11 cellular contexts compared by ENCODE assay signal in genomic region chr17:64016248-64016784, GRCh38. TPM values are rescaled to one million over a fixed set of nuclear protein-coding genes. Genes with fewer than 3 reads are reported as not detected.
DNase-seq lines count a peak whose midpoint lies in the region; ATAC-seq, FAIRE-seq and TF ChIP-seq lines count a peak whose summit lies in the region.
"Had no signal": no experiment of that assay in that cellular context is flagged by ENCODE, and none has a peak within 500 bp of the region (broad histone marks: within the 10 kb centered on the region; RNA-seq: fewer than 3 reads in every experiment).

No MANE protein-coding gene starts in this region.

- TF ChIP-seq CTCF in CD4-positive, alpha-beta T cell (IDR thresholded peaks at IDR 0.05): no peak
- TF ChIP-seq CTCF in GM12878 (IDR thresholded peaks at IDR 0.05 in 2 of 3, conservative IDR thresholded peaks at IDR 0.05 in 1 of 3; ENCODE audit: control insufficient read depth in 2 of 3, extremely low read depth in 1 of 3, insufficient read depth in 1 of 3, low read depth in 3 of 3, low read length in 3 of 3): peak; percentile 32 to 46 (median 44); a peak in 5 of 6 replicates

- H3K79me2 ChIP-seq in GM12878 (ENCODE audit: control insufficient read depth, insufficient read depth, low read length): peaks cover 66% of the 10 kb centered on the region

- peak overlapping the region; percentile 12 for H3K9ac ChIP-seq in GM12878 (ENCODE audit: control insufficient read depth, insufficient read depth, low read length)

- H3K27me3 ChIP-seq in CD4-positive, alpha-beta T cell (ENCODE audit: control insufficient read depth, insufficient read depth, low read length): no peaks in the 10 kb centered on the region
- H3K27me3 ChIP-seq in GM12878 (replicated peaks in 1 of 2; ENCODE audit: control insufficient read depth in 2 of 2, insufficient read depth in 2 of 2, low read length in 1 of 2): no peaks in the 10 kb centered on the region
- H3K27me3 ChIP-seq: sigmoid colon had no signal

- no peaks in the 10 kb centered on the region for H4K20me1 ChIP-seq in GM12878 (ENCODE audit: control insufficient read depth, insufficient read depth)

- in situ Hi-C loops in GM12878 (cut with MboI): no loop called here

- intact Hi-C loops in CD4-positive, alpha-beta T cell (cut with DNase I, micrococcal nuclease): loop anchor here (1.0 to 2.0 kb wide), 2 partner anchors 9 to 18 kb away; partner anchors contain the start of gene PRR29 (in 1 of the 2)
- intact Hi-C loops in GM12878 (cut with micrococcal nuclease; ENCODE audit: unreplicated experiment): loop anchor here (2.0 to 5.0 kb wide), 2 partner anchors 64 to 98 kb away; partner anchors contain the start of gene GH1

- no peak for FAIRE-seq in GM12878 (lab: Jason Lieb, UNC)

- no peak for ATAC-seq in CD4-positive, alpha-beta T cell (ENCODE audit: poor library complexity)
- ATAC-seq in GM12878 (peak; percentile 50), naive B cell (ENCODE audit: low read depth in 2 of 2) (no peak), HG03097 (IDR thresholded peaks at IDR 0.05; ENCODE audit: low FRiP score, unreplicated experiment) (no peak)

- peaks cover 11% of the 10 kb centered on the region for H3K4me1 ChIP-seq in GM12878 (ENCODE audit: control insufficient read depth, insufficient read depth, low read length)
- H3K4me1 ChIP-seq: sigmoid colon had no signal

- peak overlapping the region; percentile 100 for H3K27ac Mint-ChIP-seq in CD4-positive, alpha-beta T cell
- H3K27ac Mint-ChIP-seq in naive B cell: peak overlapping the region; percentile 65 to 99 (median 92)
- H3K27ac Mint-ChIP-seq: type B pancreatic cell had no signal

- POLR2A ChIA-PET in CD4-positive, alpha-beta T cell (lab: Charles Lee): interaction anchor here (0.8 to 8.0 kb wide), 12 partner anchors 9 to 320 kb away, joined by 3 to 156 read pairs (median 8); partner anchors contain the start of genes LIMD2 and PRR29
- POLR2A ChIA-PET in GM12878 (lab: Charles Lee): interaction anchor here (0.5 to 2.1 kb wide), 9 partner anchors 9 to 173 kb away, joined by 3 to 18 read pairs (median 3); partner anchors contain the start of genes CD79B and ERN1

- H3K9me3 ChIP-seq in CD4-positive, alpha-beta T cell (ENCODE audit: control insufficient read depth, low read length): no peaks in the 10 kb centered on the region
- H3K9me3 ChIP-seq in KOPT-K1 (ENCODE audit: insufficient read depth, low read length, poor library complexity, severe bottlenecking) (no peaks in the 10 kb centered on the region), GM12878 (replicated peaks; ENCODE audit: control insufficient read depth, insufficient read depth, low read length) (no peaks in the 10 kb centered on the region)
- H3K9me3 ChIP-seq: sigmoid colon had no signal

- CTCF ChIA-PET in CD4-positive, alpha-beta T cell (lab: Charles Lee): interaction anchor here (0.8 to 3.5 kb wide), 14 partner anchors 10 to 130 kb away, joined by 3 to 93 read pairs (median 6); partner anchors contain the start of genes ERN1, GH1 and PRR29
- CTCF ChIA-PET in GM12878 (lab: Yijun Ruan, JAX): interaction anchor here (0.6 to 3.3 kb wide), 28 partner anchors 11 to 126 kb away, joined by 3 to 73 read pairs (median 5); partner anchors contain the start of genes CD79B, CSHL1, ERN1 and GH1

- peak overlapping the region; percentile 35 for H3K4me2 ChIP-seq in GM12878 (ENCODE audit: control insufficient read depth, insufficient read depth)

- no peak for DNase-seq in CD4-positive, alpha-beta T cell
- no peak for DNase-seq in GM12878 (ENCODE audit: low read depth, low spot score)
- DNase-seq in naive B cell: no peak
- no peak for DNase-seq in amniotic stem cell (lab: John Stamatoyannopoulos, UW)
- no peak for DNase-seq in iPS-NIHi11 (ENCODE audit: low spot score)
- DNase-seq in activated gamma-delta T cell (lab: John Stamatoyannopoulos, UW): no peak
- DNase-seq: NCI-H1694 treated with DMSO at 0.1 percent for 48 hours, sigmoid colon had no signal

- H3K9me3 Mint-ChIP-seq in CD4-positive, alpha-beta T cell: no peaks in the 10 kb centered on the region
- peaks cover 0 to 2% (median 0%) of the 10 kb centered on the region in 7 donors for H3K9me3 Mint-ChIP-seq in naive B cell
- H3K9me3 Mint-ChIP-seq: type B pancreatic cell had no signal

- peaks cover 62% of the 10 kb centered on the region for H3K36me3 Mint-ChIP-seq in CD4-positive, alpha-beta T cell (ENCODE audit: low read depth)
- peaks cover 0 to 5% of the 10 kb centered on the region in 2 donors for H3K36me3 Mint-ChIP-seq in naive B cell
- H3K36me3 Mint-ChIP-seq: type B pancreatic cell had no signal

- RAD21 ChIA-PET in GM12878 (lab: Charles Lee; ENCODE audit: unreplicated experiment): interaction anchor here (0.8 to 7.4 kb wide), 18 partner anchors 10 to 266 kb away, joined by 3 to 105 read pairs (median 4); partner anchors contain the start of genes CCDC47, CD79B, CSHL1 and GH1

- BruUV-seq in GM12878 (replicated peaks; lab: Mats Ljungman, UMichigan): TSS peak; percentile 17

- peak overlapping the region; percentile 60 for H3K4me3 ChIP-seq in GM12878
- H3K4me3 ChIP-seq: sigmoid colon had no signal

- no peaks in the 10 kb centered on the region for H3K27me3 Mint-ChIP-seq in CD4-positive, alpha-beta T cell
- no peaks in the 10 kb centered on the region for H3K27me3 Mint-ChIP-seq in naive B cell

- H3K4me3 Mint-ChIP-seq in CD4-positive, alpha-beta T cell: peak overlapping the region; percentile 87
- peak overlapping the region; percentile 80 to 98 (median 88) for H3K4me3 Mint-ChIP-seq in naive B cell
- H3K4me3 Mint-ChIP-seq: type B pancreatic cell had no signal

- TF ChIP-seq RAD21 in GM12878 (IDR thresholded peaks at IDR 0.05; ENCODE audit: insufficient read depth, low read depth, low read length): no peak

- peaks cover 28% of the 10 kb centered on the region for H3K36me3 ChIP-seq in KOPT-K1 (ENCODE audit: insufficient read depth, low read length)
- no peaks in the 10 kb centered on the region for H3K36me3 ChIP-seq in GM12878 (ENCODE audit: control insufficient read depth in 2 of 2, insufficient read depth in 2 of 2, low read length in 1 of 2)
- H3K36me3 ChIP-seq: sigmoid colon had no signal

- WGBS in GM12878 (ENCODE audit: insufficient coverage, insufficient replicate concordance, low lambda C conversion rate, missing lambda C conversion rate): 28% methylated on average over 5 of the region's 5 CpGs

- TF ChIP-seq POLR2A in GM12878 (IDR thresholded peaks at IDR 0.05; ENCODE audit: low read depth, low read length): no peak

- SMC1A ChIA-PET in GM12878 (lab: Charles Lee; ENCODE audit: uncharacterized antibody, unreplicated experiment): interaction anchor here (0.6 to 3.4 kb wide), 31 partner anchors 9 to 269 kb away, joined by 3 to 30 read pairs (median 5); partner anchors contain the start of gene CD79B

- peaks cover 82% of the 10 kb centered on the region for H3K4me1 Mint-ChIP-seq in CD4-positive, alpha-beta T cell (ENCODE audit: low read depth)
- H3K4me1 Mint-ChIP-seq in naive B cell: peaks cover 56 to 90% (median 78%) of the 10 kb centered on the region in 3 donors

- H3K27ac ChIP-seq in CD4-positive, alpha-beta T cell (ENCODE audit: low read depth, low read length): peak overlapping the region; percentile 98
- H3K27ac ChIP-seq in KOPT-K1 (ENCODE audit: low read depth, low read length, poor library complexity, severe bottlenecking): peak overlapping the region; percentile 95
- peak overlapping the region; percentile 40 for H3K27ac ChIP-seq in GM12878 (ENCODE audit: control insufficient read depth, insufficient read depth)

- peak overlapping the region; percentile 42; the same call in 1 of the 2 replicates for H2AFZ ChIP-seq in GM12878 (ENCODE audit: control insufficient read depth, low read depth, low read length)

- no peak for TF ChIP-seq EP300 in GM12878 (IDR thresholded peaks at IDR 0.05; ENCODE audit: borderline replicate concordance in 1 of 2, control insufficient read depth in 1 of 2, low read depth in 2 of 2, low read length in 2 of 2)

RNA-seq across cellular contexts. Expression of gene ICAM2, which starts 4.1 kb away (rescaled TPM):
- 10 to 100 TPM; 50.6 to 54.7 TPM for total RNA-seq in CD4-positive, alpha-beta T cell
- 74.8 and 80.2 TPM in 2 replicates for total RNA-seq in GM12878 (2013; cell fraction: nucleolus; rRNA removed)
- 60.7 and 62.8 TPM in 2 replicates for total RNA-seq in GM12878 (2014; rRNA removed)
- 39.2 and 40.8 TPM in 2 replicates for total RNA-seq in GM12878 (2014; rRNA removed; fragmentation: Illumina TruSeq; extraction: Trizol)
- 37.4 and 42.7 TPM in 2 replicates for total RNA-seq in GM12878 (2021)
- polyA plus RNA-seq in GM12878 (2011; ENCODE audit: low read depth): 31.8 TPM
- polyA plus RNA-seq in GM12878 (2011; rRNA removed): 53.7 and 108 TPM in 2 replicates
- polyA plus RNA-seq in GM12878 (2011; cell fraction: cytosol; rRNA removed): 170 and 179 TPM in 2 replicates
- 67.6 and 85.3 TPM in 2 replicates for polyA plus RNA-seq in GM12878 (2011; cell fraction: nucleus; rRNA removed)
- 38.9 and 53.9 TPM in 2 replicates for polyA plus RNA-seq in GM12878 (2012)
- 34.5 and 55.5 TPM in 2 replicates for polyA plus RNA-seq in GM12878 (2014; fragmentation: Illumina TruSeq; extraction: Trizol)
- polyA plus RNA-seq in GM12878 (2014; fragmentation: Nextera tagmentation; extraction: Ambion mirVana): 10 to 100 TPM; 23.6 to 27.7 TPM
- polyA plus RNA-seq in GM12878 (2014; rRNA removed): 61.4 and 66.7 TPM in 2 replicates
- polyA plus RNA-seq in GM12878 (2016; fragmentation: Nextera tagmentation; extraction: Ambion mirVana): 10 to 100 TPM; 69.8 to 70.2 TPM
- polyA minus RNA-seq in GM12878 (2011; rRNA and poly(A)+ RNA removed): 109 and 137 TPM in 2 replicates
- 37.4 and 38.6 TPM in 2 replicates for polyA minus RNA-seq in GM12878 (2011; cell fraction: cytosol; rRNA and poly(A)+ RNA removed)
- 14.5 and 23.2 TPM in 2 replicates for polyA minus RNA-seq in GM12878 (2011; cell fraction: nucleus; rRNA and poly(A)+ RNA removed)
- polyA plus RNA-seq in naive B cell (ENCODE audit: low read depth in 6 of 6): 100 to 1,000 TPM; 214 to 346 (median 290) TPM

RNA-seq across cellular contexts. Expression of gene PRR29, which starts 18.2 kb away (rescaled TPM):
- under 1 TPM; 0.56 to 0.71 TPM for total RNA-seq in CD4-positive, alpha-beta T cell
- not detected in 2 replicates for total RNA-seq in GM12878 (2013; cell fraction: nucleolus; rRNA removed)
- total RNA-seq in GM12878 (2014; rRNA removed): 0.22 TPM in 1 of 2 replicates, not detected in the other
- total RNA-seq in GM12878 (2014; rRNA removed; fragmentation: Illumina TruSeq; extraction: Trizol): not detected in 2 replicates
- 0.26 TPM in 1 of 2 replicates, not detected in the other for total RNA-seq in GM12878 (2021)
- 0.54 TPM for polyA plus RNA-seq in GM12878 (2011; ENCODE audit: low read depth)
- polyA plus RNA-seq in GM12878 (2011; rRNA removed): 0.04 and 0.18 TPM in 2 replicates
- 0.12 and 0.37 TPM in 2 replicates for polyA plus RNA-seq in GM12878 (2011; cell fraction: cytosol; rRNA removed)
- polyA plus RNA-seq in GM12878 (2011; cell fraction: nucleus; rRNA removed): 1.1 and 1.5 TPM in 2 replicates
- 0.86 and 1.4 TPM in 2 replicates for polyA plus RNA-seq in GM12878 (2012)
- 0.01 TPM in 1 of 2 replicates, not detected in the other for polyA plus RNA-seq in GM12878 (2014; fragmentation: Illumina TruSeq; extraction: Trizol)
- polyA plus RNA-seq in GM12878 (2014; fragmentation: Nextera tagmentation; extraction: Ambion mirVana): under 1 TPM; 0.06 to 0.15 TPM
- 0.08 TPM in 1 of 2 replicates, not detected in the other for polyA plus RNA-seq in GM12878 (2014; rRNA removed)
- polyA plus RNA-seq in GM12878 (2016; fragmentation: Nextera tagmentation; extraction: Ambion mirVana): 1 to 10 TPM; 1.7 to 2.4 TPM
- polyA minus RNA-seq in GM12878 (2011; rRNA and poly(A)+ RNA removed): 0.15 TPM in 1 of 2 replicates, not detected in the other
- not detected in 2 replicates for polyA minus RNA-seq in GM12878 (2011; cell fraction: cytosol; rRNA and poly(A)+ RNA removed)
- polyA minus RNA-seq in GM12878 (2011; cell fraction: nucleus; rRNA and poly(A)+ RNA removed): 0.10 and 0.12 TPM in 2 replicates
- polyA plus RNA-seq in naive B cell (ENCODE audit: low read depth in 6 of 6): 1 to 10 TPM; 3.5 to 6.8 (median 5.8) TPM
- total RNA-seq: sigmoid colon had no signal

RNA-seq across cellular contexts. Expression of gene SCN4A, which starts 43.6 kb away (rescaled TPM):
- total RNA-seq in CD4-positive, alpha-beta T cell: under 1 TPM in 1 of 2 experiments, not detected in 1; 0.03 TPM
- 0.17 and 0.25 TPM in 2 replicates for total RNA-seq in GM12878 (2013; cell fraction: nucleolus; rRNA removed)
- total RNA-seq in GM12878 (2014; rRNA removed) (0.05 and 0.06 TPM in 2 replicates), GM12878 (2014; rRNA removed; fragmentation: Illumina TruSeq; extraction: Trizol) (under 0.01 and 0.14 TPM in 2 replicates), GM12878 (2021) (0.03 and 0.08 TPM in 2 replicates)
- polyA plus RNA-seq in GM12878 (2011; ENCODE audit: low read depth): 0.05 TPM
- polyA plus RNA-seq in GM12878 (2011; rRNA removed) (0.12 and 0.15 TPM in 2 replicates), GM12878 (2014; fragmentation: Illumina TruSeq; extraction: Trizol) (0.06 and 0.11 TPM in 2 replicates), GM12878 (2014; fragmentation: Nextera tagmentation; extraction: Ambion mirVana) (not detected), GM12878 (2014; rRNA removed) (0.05 and 0.08 TPM in 2 replicates), GM12878 (2016; fragmentation: Nextera tagmentation; extraction: Ambion mirVana) (not detected), naive B cell (ENCODE audit: low read depth in 6 of 6) (1 to 10 TPM in 3 of 6 donors, under 1 TPM in 2, not detected in 1; 0.89 to 1.4 (median 1.1) TPM)
- polyA plus RNA-seq in GM12878 (2011; cell fraction: cytosol; rRNA removed): 0.20 and 0.22 TPM in 2 replicates
- 0.56 and 0.69 TPM in 2 replicates for polyA plus RNA-seq in GM12878 (2011; cell fraction: nucleus; rRNA removed)
- 0.12 and 0.13 TPM in 2 replicates for polyA plus RNA-seq in GM12878 (2012)
- 0.66 and 0.77 TPM in 2 replicates for polyA minus RNA-seq in GM12878 (2011; rRNA and poly(A)+ RNA removed)
- 0.53 TPM in 1 of 2 replicates, not detected in the other for polyA minus RNA-seq in GM12878 (2011; cell fraction: cytosol; rRNA and poly(A)+ RNA removed)
- polyA minus RNA-seq in GM12878 (2011; cell fraction: nucleus; rRNA and poly(A)+ RNA removed): 0.38 and 0.60 TPM in 2 replicates

Comparison
In these comparisons a context has a peak if more than half of its experiments do, and no peak if none do; other contexts are left out.
1. H3K27ac ChIP-seq: peak in every context shown above with its lines; median percentile 98 in CD4-positive, alpha-beta T cell; 95 in KOPT-K1; 40 in GM12878.